Comparison of ENCODE assay signal across 8 cellular contexts in the genomic region with DNA sequence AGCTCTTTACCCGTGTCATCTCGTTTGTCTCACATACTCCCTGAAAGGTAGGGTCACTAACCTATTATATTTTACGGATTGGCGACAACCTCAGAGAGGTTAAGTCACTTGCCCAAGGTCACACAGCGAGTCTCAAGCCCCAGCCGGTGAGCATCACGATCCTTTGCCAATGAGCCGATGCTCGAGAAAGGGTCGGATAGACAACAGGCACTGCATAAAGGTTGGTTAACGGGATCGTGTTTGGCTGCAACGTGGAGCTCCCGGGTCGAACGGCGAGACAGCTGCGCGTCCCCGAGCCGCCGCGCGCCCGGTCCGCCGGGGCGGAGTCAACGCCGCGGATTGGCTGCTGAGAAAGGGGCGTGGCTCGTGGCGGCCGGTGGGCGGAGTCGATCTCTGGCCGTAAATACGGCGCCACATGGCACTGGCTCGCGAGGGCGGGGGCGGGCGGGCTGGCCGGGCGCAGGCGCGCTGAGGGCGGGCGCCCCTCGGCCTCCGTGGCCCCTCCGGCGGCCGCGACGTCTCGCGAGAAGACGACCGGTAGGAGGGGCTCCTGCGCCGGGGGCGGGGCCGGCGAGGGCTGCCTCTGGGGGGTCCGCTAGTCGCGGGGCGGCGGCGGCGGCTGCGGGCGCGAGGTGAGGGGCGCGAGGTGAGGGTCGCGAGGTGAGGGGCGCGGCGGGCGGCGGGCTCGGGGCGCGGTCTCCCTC. TPM values are rescaled to one million over a fixed set of nuclear protein-coding genes. Genes with fewer than 3 reads are reported as not detected.
A peak's percentile ranks its signal among the peaks of the same experiment; 100 is the strongest.
DNase-seq lines count a peak whose midpoint lies in the region; ATAC-seq, FAIRE-seq and TF ChIP-seq lines count a peak whose summit lies in the region.

Gene CHST12, plus strand, starts transcription at position 598 of the 704 bp plus-strand sequence. CDS start 29,029 bp downstream, outside the sequence.

- no peaks in the 10 kb centered on the region for H3K27me3 ChIP-seq in H1 (replicated peaks in 1 of 4; ENCODE audit: control insufficient read depth in 3 of 4, extremely low read depth in 1 of 4, insufficient read depth in 3 of 4, low read length in 3 of 4)

- no peak for FAIRE-seq in H1 (lab: Jason Lieb, UNC)

- H4K91ac ChIP-seq in H1 (replicated peaks; ENCODE audit: insufficient read length, low read length) = peak within 1 kb of the TSS; percentile 31

- TF ChIP-seq POLR2A in H1 (IDR thresholded peaks at IDR 0.05; ENCODE audit: control extremely low read depth in 1 of 2, low read depth in 2 of 2, low read length in 2 of 2) = peak in 1 of 2 experiments; percentile 55; a peak in 2 of 3 replicates

- TF ChIP-seq EP300 in H1 (IDR thresholded peaks at IDR 0.05; ENCODE audit: borderline replicate concordance in 1 of 2, low read depth in 2 of 2, low read length in 2 of 2) = no peak

- H3K4me2 ChIP-seq in H1 (ENCODE audit: insufficient read depth in 1 of 2, low read depth in 2 of 2, low read length in 2 of 2) = peak within 1 kb of the TSS; percentile 81 to 86

- TF ChIP-seq RAD21 in H1 (IDR thresholded peaks at IDR 0.05 in 1 of 2, conservative IDR thresholded peaks at IDR 0.05 in 1 of 2; ENCODE audit: low read depth in 2 of 2, low read length in 2 of 2) = no peak

- peaks cover 1% of the 10 kb centered on the region for H3K9me3 Mint-ChIP-seq in memory B cell

- H3K9me3 ChIP-seq in H1 (ENCODE audit: insufficient read depth in 2 of 2, low read depth in 1 of 2, low read length in 1 of 2) = no peaks in the 10 kb centered on the region

- H2BK20ac ChIP-seq in H1 (ENCODE audit: low read length) = peak within 1 kb of the TSS; percentile 23; the same call in 1 of the 2 replicates

- H2BK15ac ChIP-seq in H1 (ENCODE audit: low read length) = no peak within 1 kb of the TSS; the same call in 1 of the 2 replicates

- peak within 1 kb of the TSS; percentile 38 for H3K27ac Mint-ChIP-seq in memory B cell

- peaks cover 5% of the 10 kb centered on the region for H3K79me1 ChIP-seq in H1 (ENCODE audit: low read depth, low read length)

- H2AK5ac ChIP-seq in H1 (ENCODE audit: low read depth, low read length) = peak within 1 kb of the TSS; percentile 84; the same call in 1 of the 2 replicates

- H3K9ac ChIP-seq in H1 (replicated peaks in 1 of 4; ENCODE audit: extremely low read depth in 1 of 4, low read depth in 3 of 4, low read length in 3 of 4) = peak within 1 kb of the TSS; percentile 42 to 86 (median 50); a peak in 6 of 7 replicates

- DNase-seq in CD1c-positive myeloid dendritic cell (ENCODE audit: extremely low spot score) (peak; percentile 97), HT1080 (ENCODE audit: low read depth) (peak; percentile 83), NOMO-1 treated with DMSO at 0.1 percent for 48 hours (lab: John Stamatoyannopoulos, UW; ENCODE audit: unreplicated experiment) (peak; percentile 95), H1 (ENCODE audit: low read depth in 1 of 2, low spot score in 2 of 2) (peak; percentile 83 to 97), memory B cell (ENCODE audit: low spot score in 2 of 2) (peak; percentile 93 to 94)
- peak; percentile 74 for DNase-seq in activated CD8-positive, alpha-beta memory T cell treated with anti-CD3 and anti-CD28 coated beads, Interleukin-2, amount 50 U/mL, for 1 hour (ENCODE audit: extremely low read depth)
- DNase-seq in stimulated activated CD4-positive, alpha-beta T cell treated with anti-CD3 and anti-CD28 coated beads, TNF-alpha, amount 100 ng/mL, for 48 hours (ENCODE audit: low read depth in 3 of 3) = peak; percentile 89 to 93 (median 90)

- H3K4me1 ChIP-seq in H1 (replicated peaks in 1 of 4; ENCODE audit: control insufficient read depth in 3 of 4, insufficient read depth in 4 of 4, low read length in 3 of 4) = peaks cover 2 to 8% (median 4%) of the 10 kb centered on the region in 4 experiments

- CTCF ChIA-PET in H1 (lab: Charles Lee; ENCODE audit: partially characterized antibody) = interaction anchor here (1.4 to 3.1 kb wide), 4 partner anchors 9 to 46 kb away, joined by 3 to 12 read pairs (median 7); no protein-coding TSS in a partner anchor

- peaks cover 27% of the 10 kb centered on the region for H3K4me1 Mint-ChIP-seq in memory B cell

- peak within 1 kb of the TSS; percentile 36 for H3K4ac ChIP-seq in H1 (replicated peaks; ENCODE audit: insufficient read length, low read depth, low read length)

- TF ChIP-seq CTCF in H1 (IDR thresholded peaks at IDR 0.05; ENCODE audit: control extremely low read depth in 1 of 3, insufficient read depth in 1 of 3, low read depth in 1 of 3, low read length in 3 of 3) = no peak

- no peak within 1 kb of the TSS for H3K14ac ChIP-seq in H1 (ENCODE audit: insufficient read length)

- POLR2A ChIA-PET in H1 (lab: Charles Lee; ENCODE audit: partially characterized antibody) = interaction anchor here (0.7 to 1.6 kb wide), 6 partner anchors 9 to 295 kb away, joined by 3 to 6 read pairs (median 3); no protein-coding TSS in a partner anchor

- no peak within 1 kb of the TSS for H3K56ac ChIP-seq in H1 (replicated peaks; ENCODE audit: insufficient read length, low read depth, low read length)

- peaks cover 4 to 5% of the 10 kb centered on the region in 2 experiments for H4K20me1 ChIP-seq in H1 (replicated peaks in 1 of 2; ENCODE audit: control insufficient read depth in 1 of 2, insufficient read depth in 2 of 2, low read length in 2 of 2)

- H2BK120ac ChIP-seq in H1 (replicated peaks; ENCODE audit: low read depth, low read length) = no peak within 1 kb of the TSS

- H3K4me3 ChIP-seq in H1 (ENCODE audit: extremely low read depth in 1 of 4, insufficient read depth in 2 of 4, low read depth in 3 of 4, low read length in 4 of 4) = peak within 1 kb of the TSS; percentile 72 to 95 (median 82)

- peak within 1 kb of the TSS; percentile 85 for H4K8ac ChIP-seq in H1 (ENCODE audit: extremely low read depth, insufficient read depth, low read length)

- peaks cover 0 to 20% of the 10 kb centered on the region in 2 experiments; a peak in 1 of 4 replicates for H3K79me2 ChIP-seq in H1 (ENCODE audit: control insufficient read depth in 1 of 2, insufficient read depth in 2 of 2, low read length in 2 of 2)

- H2AFZ ChIP-seq in H1 (ENCODE audit: low read length) = peak within 1 kb of the TSS; percentile 79; the same call in 1 of the 2 replicates

- ATAC-seq in GM19467 (IDR thresholded peaks at IDR 0.05; ENCODE audit: unreplicated experiment) = peak; percentile 28
- peak; percentile 70 for ATAC-seq in memory B cell (ENCODE audit: low read depth)

- H2BK12ac ChIP-seq in H1 (ENCODE audit: low read depth, low read length) = no peak within 1 kb of the TSS

- H3K27ac ChIP-seq in H1 (ENCODE audit: low read depth, low read length) = no peak within 1 kb of the TSS

- WGBS in H1 (ENCODE audit: extremely low coverage in 1 of 2, insufficient coverage in 1 of 2, insufficient read length in 1 of 2, insufficient replicate concordance in 2 of 2, low coverage in 1 of 2, low lambda C conversion rate in 2 of 2, missing lambda C conversion rate in 1 of 2), 2 experiments = 4% methylated on average over 37 of the region's 89 CpGs; no CpG with 5 or more reads in 1 of the 2 experiments

- H3K4me3 Mint-ChIP-seq in memory B cell = peak within 1 kb of the TSS; percentile 82

- H2BK5ac ChIP-seq in H1 (ENCODE audit: low read depth, low read length) = no peak within 1 kb of the TSS

- no peaks in the 10 kb centered on the region for H3K27me3 Mint-ChIP-seq in memory B cell

- no peak within 1 kb of the TSS; the same call in 1 of the 2 replicates for H3K18ac ChIP-seq in H1 (ENCODE audit: extremely low read depth, low read length)

- H3K23me2 ChIP-seq in H1 (ENCODE audit: low read depth, low read length) = peaks cover 6% of the 10 kb centered on the region; the same call in 1 of the 2 replicates

- no peak within 1 kb of the TSS for H3K23ac ChIP-seq in H1 (ENCODE audit: insufficient read length)

- no peaks in the 10 kb centered on the region for H3K36me3 ChIP-seq in H1 (ENCODE audit: control insufficient read depth in 2 of 4, insufficient read depth in 4 of 4, low read length in 3 of 4)

- H4K5ac ChIP-seq in H1 (ENCODE audit: insufficient read length, low read depth, low read length) = no peak within 1 kb of the TSS

- peaks cover 2% of the 10 kb centered on the region for H3K36me3 Mint-ChIP-seq in memory B cell

TF ChIP-seq in H1, 55 proteins besides CTCF, POLR2A, EP300 and RAD21 (continues in another document):
- TF ChIP-seq GTF2F1 (IDR thresholded peaks at IDR 0.05; ENCODE audit: borderline replicate concordance, low read depth, low read length) (no peak), SAP30 (IDR thresholded peaks at IDR 0.05; ENCODE audit: insufficient read depth, insufficient replicate concordance, low read length) (no peak), CHD2 (IDR thresholded peaks at IDR 0.05; ENCODE audit: low read length) (peak; percentile 76), SP4 (IDR thresholded peaks at IDR 0.05; ENCODE audit: low read length) (0 out of 2 replicates have a peak, but pooled peaks have one; percentile 21), SP1 (IDR thresholded peaks at IDR 0.05; ENCODE audit: low read depth, low read length) (peak; percentile 52; the same call in 1 of the 2 replicates), SIN3A (conservative IDR thresholded peaks at IDR 0.05 in 1 of 2, IDR thresholded peaks at IDR 0.05 in 1 of 2; ENCODE audit: low read depth in 1 of 2, low read length in 2 of 2) (peak in 1 of 2 experiments; percentile 40; a peak in 1 of 4 replicates), EGR1 (IDR thresholded peaks at IDR 0.05; ENCODE audit: borderline replicate concordance, low read depth, low read length) (peak; percentile 61; the same call in 1 of the 2 replicates), KDM1A (IDR thresholded peaks at IDR 0.05; ENCODE audit: borderline replicate concordance, low read length) (peak; percentile 100), EZH2 (IDR thresholded peaks at IDR 0.05; ENCODE audit: low read depth, low read length, severe bottlenecking) (no peak), CBX5 (IDR thresholded peaks at IDR 0.05; ENCODE audit: low read depth, low read length) (no peak), NRF1 (IDR thresholded peaks at IDR 0.05; ENCODE audit: low read depth, low read length) (peak; percentile 48), TAF1 (IDR thresholded peaks at IDR 0.05; ENCODE audit: low read depth, low read length) (peak; percentile 61; the same call in 1 of the 2 replicates)

RNA-seq across cellular contexts. Expression of gene CHST12, which starts in this region (rescaled TPM):
- 13.4 and 17.7 TPM in 2 replicates for total RNA-seq in HT1080 (2014; rRNA removed; shearing (Covaris generic))
- 11.1 and 14.6 TPM in 2 replicates for polyA plus RNA-seq in HT1080 (2015; cell fraction: cytosol; rRNA removed)
- polyA plus RNA-seq in HT1080 (2015; cell fraction: nucleus; rRNA removed) = 8.3 and 8.6 TPM in 2 replicates
- 13.4 and 18.2 TPM in 2 replicates for total RNA-seq in H1 (2021; fragmentation: NEBNext Ultra II Directional; extraction: Animal tissue kit (Norgen Biotek cat#: 25700))
- 24.1 and 28.0 TPM in 2 replicates for polyA plus RNA-seq in H1 (2011; rRNA removed)
- polyA plus RNA-seq in H1 (2011; cell fraction: cytosol; rRNA removed) = 13.3 TPM
- 14.9 TPM for polyA plus RNA-seq in H1 (2011; cell fraction: nucleus; rRNA removed)
- polyA plus RNA-seq in H1 (2012, experiment 1 of 2) = 9.4 to 12.3 TPM (median 11.3 TPM) in 4 replicates
- 9.6 TPM for polyA plus RNA-seq in H1 (2012, experiment 2 of 2)
- polyA plus RNA-seq in H1 (2013, experiment 1 of 2) = 20.2 TPM
- 21.4 TPM for polyA plus RNA-seq in H1 (2013, experiment 2 of 2)
- polyA minus RNA-seq in H1 (2011; rRNA and poly(A)+ RNA removed) = 5.8 and 7.4 TPM in 2 replicates
- 16.1 TPM for polyA minus RNA-seq in H1 (2011; cell fraction: cytosol; rRNA and poly(A)+ RNA removed)
- 8.9 TPM for polyA minus RNA-seq in H1 (2011; cell fraction: nucleus; rRNA and poly(A)+ RNA removed)
